1 cellular context compared by ENCODE assay signal in genomic region chr15:88563638-88564037, GRCh38.
TF ChIP-seq lines count a peak whose summit lies in the region.

No MANE protein-coding gene starts in this region.

TF ChIP-seq in K562, 482 proteins besides CTCF, POLR2A, EP300 and RAD21 (continued from another document):
- TF ChIP-seq HOMEZ (CRISPR knock-in tag; IDR thresholded peaks at IDR 0.05) (no peak), JUND (IDR thresholded peaks at IDR 0.05; ENCODE audit: borderline replicate concordance, low read depth, low read length) (peak; percentile 93), JUND (tag; IDR thresholded peaks at IDR 0.05; ENCODE audit: borderline replicate concordance, low read depth, low read length) (peak; percentile 89; the same call in 2 of the 3 replicates), ZNF584 (CRISPR knock-in tag; IDR thresholded peaks at IDR 0.05; ENCODE audit: low read depth) (no peak; the same call in 1 of the 2 replicates), MEIS2 (IDR thresholded peaks at IDR 0.05; ENCODE audit: partially characterized antibody) (peak; percentile 61)
